In the genomic region with DNA sequence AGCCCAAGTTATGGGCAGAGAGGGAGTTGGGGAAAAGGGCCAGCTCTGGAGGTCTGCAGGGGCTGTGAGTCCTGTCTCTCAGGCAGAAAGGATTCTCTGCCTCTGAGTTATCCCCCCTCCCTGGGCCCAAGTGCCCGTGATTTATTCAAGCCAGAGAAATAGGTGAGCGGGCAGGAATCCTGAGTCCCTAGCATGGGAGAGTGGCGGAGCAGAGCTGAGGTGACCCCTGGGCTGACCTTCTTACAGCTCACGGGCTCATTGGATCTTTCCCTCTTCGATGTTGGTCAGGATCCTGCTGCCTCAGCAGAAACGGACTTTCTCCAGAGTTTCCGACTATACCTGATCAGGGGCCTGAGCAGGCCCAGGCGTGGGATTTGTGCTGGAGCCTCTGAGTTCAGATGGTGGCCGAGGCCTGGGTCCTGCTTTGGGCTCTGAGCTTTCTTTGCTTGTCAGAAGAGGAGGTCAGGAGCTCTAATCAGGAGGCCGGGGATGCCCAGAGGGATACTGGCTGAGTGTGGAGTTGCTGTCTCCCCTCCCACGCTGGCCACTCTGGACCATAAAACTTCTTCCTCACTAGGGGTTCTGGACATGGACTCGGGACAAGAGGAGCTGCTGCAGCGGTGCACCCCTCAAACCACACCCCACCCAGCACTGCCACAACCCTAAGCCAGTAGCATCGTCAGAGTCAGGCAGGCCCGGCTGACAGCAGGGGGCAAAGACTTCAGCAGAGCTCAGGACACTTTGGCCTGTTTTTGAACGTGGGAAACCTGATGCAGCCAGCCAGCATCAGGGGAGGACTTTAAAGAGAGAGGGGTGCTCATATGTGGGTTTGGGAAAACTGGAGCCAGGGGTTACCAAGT, we compare ENCODE assay signal across 2 cellular contexts.
TF ChIP-seq lines count a peak whose summit lies in the region.

No MANE protein-coding gene starts in this region.

TF ChIP-seq in A549, 52 proteins besides CTCF, POLR2A, EP300 and RAD21:
- TF ChIP-seq MAFK (IDR thresholded peaks at IDR 0.05; ENCODE audit: partially characterized antibody) (peak; percentile 93), RCOR1 (IDR thresholded peaks at IDR 0.05; ENCODE audit: low read depth, low read length) (no peak)

TF ChIP-seq in IMR-90, 13 proteins besides CTCF, POLR2A, EP300 and RAD21:
- TF ChIP-seq USF2 (IDR thresholded peaks at IDR 0.05; ENCODE audit: low read depth, low read length), result no peak
- peak; percentile 81 for TF ChIP-seq MAFK (IDR thresholded peaks at IDR 0.05; ENCODE audit: low read depth, low read length)
- TF ChIP-seq SMC3 (IDR thresholded peaks at IDR 0.05; ENCODE audit: low read depth, low read length), result no peak
- no peak for TF ChIP-seq FOS (IDR thresholded peaks at IDR 0.05; ENCODE audit: low read depth, low read length)
- TF ChIP-seq, protein P1, sequence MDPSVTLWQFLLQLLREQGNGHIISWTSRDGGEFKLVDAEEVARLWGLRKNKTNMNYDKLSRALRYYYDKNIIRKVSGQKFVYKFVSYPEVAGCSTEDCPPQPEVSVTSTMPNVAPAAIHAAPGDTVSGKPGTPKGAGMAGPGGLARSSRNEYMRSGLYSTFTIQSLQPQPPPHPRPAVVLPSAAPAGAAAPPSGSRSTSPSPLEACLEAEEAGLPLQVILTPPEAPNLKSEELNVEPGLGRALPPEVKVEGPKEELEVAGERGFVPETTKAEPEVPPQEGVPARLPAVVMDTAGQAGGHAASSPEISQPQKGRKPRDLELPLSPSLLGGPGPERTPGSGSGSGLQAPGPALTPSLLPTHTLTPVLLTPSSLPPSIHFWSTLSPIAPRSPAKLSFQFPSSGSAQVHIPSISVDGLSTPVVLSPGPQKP (IDR thresholded peaks at IDR 0.05; ENCODE audit: borderline replicate concordance, low read depth, low read length), result no peak
- no peak for TF ChIP-seq BHLHE40 (IDR thresholded peaks at IDR 0.05; ENCODE audit: low read depth, low read length)
- TF ChIP-seq MXI1 (IDR thresholded peaks at IDR 0.05; ENCODE audit: borderline replicate concordance, low read depth, low read length), result no peak
